In the genomic region with DNA sequence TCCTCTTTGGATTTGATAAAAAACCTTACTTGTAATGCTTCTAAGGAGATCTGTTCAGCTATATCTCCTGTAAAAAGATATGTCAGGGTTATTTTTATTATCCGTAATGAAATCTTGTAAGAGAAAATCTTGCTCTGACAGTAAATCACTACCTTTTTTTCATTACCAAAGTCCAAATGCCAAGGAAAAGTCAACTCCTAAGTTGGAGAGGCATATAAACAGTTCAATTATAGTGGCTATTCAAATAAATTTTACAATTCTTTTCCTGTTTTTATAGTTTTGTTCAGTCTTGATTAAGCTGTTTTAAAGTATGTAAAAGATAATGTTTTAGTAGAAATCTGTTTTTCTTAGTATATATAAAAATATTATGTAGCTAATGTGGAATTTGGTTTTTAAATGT, we compare ENCODE assay signal across 23 cellular contexts. TPM values are rescaled to one million over a fixed set of nuclear protein-coding genes. Genes with fewer than 3 reads are reported as not detected.
"Had no signal": no experiment of that assay in that cellular context is flagged by ENCODE, and none has a peak within 500 bp of the region (broad histone marks: within the 10 kb centered on the region; RNA-seq: fewer than 3 reads in every experiment).

No MANE protein-coding gene starts in this region.

- H3K9me3 ChIP-seq: heart left ventricle, right atrium auricular region, sigmoid colon, thoracic aorta, transverse colon had no signal

- H3K27ac ChIP-seq: heart left ventricle, right atrium auricular region, sigmoid colon, skin epidermis, thoracic aorta had no signal

- FAIRE-seq: endothelial cell of umbilical vein had no signal

- H3K36me3 ChIP-seq: heart left ventricle, right atrium auricular region, sigmoid colon, thoracic aorta, transverse colon had no signal

- ATAC-seq: heart left ventricle; left lobe of liver; natural killer cell; stimulated activated naive B cell treated with anti-CD40 and anti-IgM and Interleukin-4, amounts not matched to agents 10 μg/mL and 1 μg/mL and 100 μg/mL, for 72 hours; stimulated activated naive CD8-positive, alpha-beta T cell treated with anti-CD3 and anti-CD28 coated beads, Interleukin-15, amount 100 ng/mL, for 72 hours had no signal

- DNase-seq: endodermal cell; heart left ventricle; hippocampal formation; kidney glomerular epithelial cell; natural killer cell; sigmoid colon; stimulated activated CD4-positive, alpha-beta T cell treated with anti-CD3 and anti-CD28 coated beads, Interleukin-2, amount 100 ng/mL, for 24 hours; stimulated activated CD4-positive, alpha-beta T cell treated with anti-CD3 and anti-CD28 coated beads, Interleukin-4, amount 100 ng/mL, for 4 hours; stimulated activated naive B cell treated with anti-CD40 and anti-IgM and Interleukin-4, amounts not matched to agents 10 μg/mL and 1 μg/mL and 100 μg/mL, for 72 hours; stimulated activated naive CD8-positive, alpha-beta T cell treated with anti-CD3 and anti-CD28 coated beads, Interleukin-15, amount 100 ng/mL, for 72 hours; transverse colon had no signal

- H3K4me3 ChIP-seq: heart left ventricle, right atrium auricular region, skin epidermis, thoracic aorta, transverse colon had no signal

- H3K27me3 ChIP-seq: heart left ventricle, right atrium auricular region, sigmoid colon, transverse colon had no signal

RNA-seq across cellular contexts. Expression of a gene that starts 9.0 kb away (rescaled TPM):
- total RNA-seq: endodermal cell, endothelial cell of umbilical vein, glomerular endothelial cell, left lobe of liver, mesothelial cell of epicardium, myocyte, natural killer cell, neural crest cell, osteocyte, subcutaneous adipose tissue, thoracic aorta, ureter had no signal
- polyA plus RNA-seq: endothelial cell of umbilical vein had no signal
